29 cellular contexts compared by ENCODE assay signal in the genomic region with DNA sequence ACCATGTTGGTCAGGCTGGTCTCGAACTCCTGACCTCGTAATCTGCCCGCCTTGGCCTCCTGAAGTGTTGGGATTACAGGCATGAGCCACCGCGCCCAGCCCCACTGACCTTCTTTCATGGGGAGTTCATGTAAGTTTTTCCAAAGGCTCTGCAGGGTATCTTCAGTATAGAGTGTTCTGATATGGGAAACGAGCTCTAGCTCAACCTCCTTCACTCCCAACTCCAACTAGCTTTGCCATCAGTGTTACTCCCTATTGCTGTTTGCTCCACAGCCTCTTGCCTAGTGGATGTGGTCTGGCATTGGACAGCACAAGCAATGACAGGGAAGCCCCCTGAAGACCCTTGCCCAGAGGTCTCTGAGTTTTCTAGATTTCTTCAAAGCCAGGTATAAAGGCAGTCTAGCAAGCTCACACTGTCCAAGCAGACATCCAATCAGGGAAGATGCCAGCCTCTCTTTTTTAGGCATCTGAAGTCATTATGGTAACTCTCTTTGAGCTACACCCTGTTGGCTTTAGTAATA. TPM values are rescaled to one million over a fixed set of nuclear protein-coding genes. Genes with fewer than 3 reads are reported as not detected.
"Had no signal": no experiment of that assay in that cellular context is flagged by ENCODE, and none has a peak within 500 bp of the region (broad histone marks: within the 10 kb centered on the region; RNA-seq: fewer than 3 reads in every experiment).

No MANE protein-coding gene starts in this region.

- H3K4me2 ChIP-seq: neural progenitor cell had no signal

- H3K4me1 ChIP-seq: neural progenitor cell, psoas muscle, tibial nerve had no signal

- H3K9ac ChIP-seq: neural progenitor cell had no signal

- H2AFZ ChIP-seq: neural progenitor cell had no signal

- H3K36me3 ChIP-seq: neural progenitor cell, spleen, thoracic aorta, tibial nerve, upper lobe of left lung had no signal

- FAIRE-seq: colon, urothelium cell line had no signal

- H3K27me3 ChIP-seq: foreskin keratinocyte, neural progenitor cell, tibial nerve, upper lobe of left lung had no signal

- H3K4me3 ChIP-seq: dorsolateral prefrontal cortex, lung, neural progenitor cell, psoas muscle, skin epidermis, spleen, thoracic aorta, tibial nerve, upper lobe of left lung had no signal

- ATAC-seq: left ventricle myocardium superior; naive thymus-derived CD4-positive, alpha-beta T cell; right cardiac atrium; stimulated activated memory B cell treated with anti-CD40 and anti-IgM and Interleukin-4, amounts not matched to agents 10 μg/mL and 1 μg/mL and 100 μg/mL, for 72 hours; stimulated activated naive CD8-positive, alpha-beta T cell treated with anti-CD3 and anti-CD28 coated beads, Interleukin-15, Interleukin-2, amounts not matched to agents 100 U/mL and 50 U/mL, for 24 hours had no signal

- H3K9me3 ChIP-seq: psoas muscle, thoracic aorta, upper lobe of left lung had no signal

- H3K27ac ChIP-seq: dorsolateral prefrontal cortex, epithelial cell of prostate, foreskin keratinocyte, neural progenitor cell, psoas muscle, spleen, thoracic aorta had no signal

- DNase-seq: dorsolateral prefrontal cortex; effector CD4-positive, alpha-beta T cell; glutamatergic neuron; hypothalamus; immature natural killer cell; islet precursor cell; left ventricle myocardium superior; mesenchymal stem cell; midbrain; naive thymus-derived CD4-positive, alpha-beta T cell; nucleus accumbens; psoas muscle; right cardiac atrium; spleen; stimulated activated CD4-positive, alpha-beta T cell treated with anti-CD3 and anti-CD28 coated beads, Interleukin-4, amount 100 ng/mL, for 4 hours; stimulated activated naive CD8-positive, alpha-beta T cell treated with anti-CD3 and anti-CD28 coated beads, Interleukin-15, Interleukin-2, amounts not matched to agents 100 U/mL and 50 U/mL, for 24 hours; upper lobe of left lung had no signal

RNA-seq across cellular contexts. Expression of gene CLDN5, which starts 41.2 kb away (rescaled TPM):
- total RNA-seq: foreskin keratinocyte, osteocyte had no signal
- polyA plus RNA-seq: fibroblast of lung, foreskin keratinocyte had no signal
